In genomic region chr5:147876626-147877025, GRCh38 we compare ENCODE assay signal across 25 cellular contexts. TPM values are rescaled to one million over a fixed set of nuclear protein-coding genes. Genes with fewer than 3 reads are reported as not detected.
"Had no signal": no experiment of that assay in that cellular context is flagged by ENCODE, and none has a peak within 500 bp of the region (broad histone marks: within the 10 kb centered on the region; RNA-seq: fewer than 3 reads in every experiment).

No MANE protein-coding gene starts in this region.

- DNase-seq: KBM-7, MV-4-11, NCI-H1048, NCI-H1105, NCI-H1417, NCI-H1436 treated with DMSO at 0.1 percent for 48 hours, NCI-H1694, NCI-H1930, NCI-H2081, NCI-H2107, NCI-H2227 treated with DMSO at 0.1 percent for 48 hours, NCI-H446, NCI-H510A, NCI-H524 treated with DMSO at 0.1 percent for 48 hours, NCI-H69, NCI-H774, SHP77, T-helper 1 cell had no signal

- H3K27ac ChIP-seq: HL-60, RWPE1 had no signal

- ATAC-seq: Panc1, SK-N-SH treated with all-trans-retinoic acid at 6 μM for 48 hours had no signal

RNA-seq across cellular contexts. Expression of gene SCGB3A2, which starts 1.9 kb away (rescaled TPM):
- total RNA-seq: LHCN-M2, MCF 10A, SK-MEL-5 had no signal

RNA-seq across cellular contexts. Expression of gene C5orf46, which starts 29.7 kb away (rescaled TPM):
- total RNA-seq: LHCN-M2, SK-MEL-5 had no signal

RNA-seq across cellular contexts. Expression of gene SPINK1, which starts 45.2 kb away (rescaled TPM):
- total RNA-seq: LHCN-M2 had no signal
